In genomic region chr1:169692766-169693460, GRCh38 we compare ENCODE assay signal across 13 cellular contexts. TPM values are rescaled to one million over a fixed set of nuclear protein-coding genes. Genes with fewer than 3 reads are reported as not detected.
DNase-seq lines count a peak whose midpoint lies in the region; ATAC-seq and TF ChIP-seq lines count a peak whose summit lies in the region.
"Had no signal": no experiment of that assay in that cellular context is flagged by ENCODE, and none has a peak within 500 bp of the region (broad histone marks: within the 10 kb centered on the region; RNA-seq: fewer than 3 reads in every experiment).

No MANE protein-coding gene starts in this region.

- no peaks in the 10 kb centered on the region for H3K36me3 ChIP-seq in effector memory CD4-positive, alpha-beta T cell (ENCODE audit: control insufficient read depth, insufficient read depth, low read length)
- H3K36me3 ChIP-seq: thoracic aorta had no signal

- peaks cover 70% of the 10 kb centered on the region for H3K4me1 ChIP-seq in effector memory CD4-positive, alpha-beta T cell (ENCODE audit: control insufficient read depth, insufficient read depth, low read length, poor library complexity, severe bottlenecking)

- no peaks in the 10 kb centered on the region for H3K9me3 Mint-ChIP-seq in progenitor cell of endocrine pancreas (ENCODE audit: low read depth)

- ATAC-seq in GM18498 (IDR thresholded peaks at IDR 0.05; ENCODE audit: unreplicated experiment) (peak; percentile 49), GM21515 (IDR thresholded peaks at IDR 0.05; ENCODE audit: unreplicated experiment) (peak; percentile 25), GM21619 (IDR thresholded peaks at IDR 0.05; ENCODE audit: unreplicated experiment) (no peak)

- no peaks in the 10 kb centered on the region for H3K27me3 ChIP-seq in effector memory CD4-positive, alpha-beta T cell (replicated peaks; ENCODE audit: control insufficient read depth, insufficient read depth, low read length, poor library complexity, severe bottlenecking)

- H3K9me3 ChIP-seq in effector memory CD4-positive, alpha-beta T cell (ENCODE audit: control insufficient read depth, low read length) = no peaks in the 10 kb centered on the region
- H3K9me3 ChIP-seq: thoracic aorta had no signal

- 89 to 92% methylated on average over 4 of the region's 4 CpGs for WGBS in lower leg skin, 2 donors

- peaks cover 6% of the 10 kb centered on the region for H3K27me3 Mint-ChIP-seq in progenitor cell of endocrine pancreas

- H3K36me3 Mint-ChIP-seq in progenitor cell of endocrine pancreas (ENCODE audit: insufficient read depth) = no peaks in the 10 kb centered on the region

- no peak overlapping the region for H3K27ac Mint-ChIP-seq in progenitor cell of endocrine pancreas

- H3K4me3 Mint-ChIP-seq in progenitor cell of endocrine pancreas (ENCODE audit: low read depth) = no peak overlapping the region

- H3K4me1 Mint-ChIP-seq in progenitor cell of endocrine pancreas (ENCODE audit: low read depth) = peaks cover 4% of the 10 kb centered on the region

- peak overlapping the region; percentile 9; the same call in 1 of the 2 replicates for H3K4me3 ChIP-seq in Jurkat, Clone E6-1 (ENCODE audit: low read length)
- H3K4me3 ChIP-seq in effector memory CD4-positive, alpha-beta T cell (ENCODE audit: insufficient read depth, low read depth, low read length, poor library complexity, severe bottlenecking) = no peak overlapping the region
- H3K4me3 ChIP-seq in lower leg skin (ENCODE audit: low read depth, poor library complexity, severe bottlenecking) = no peak overlapping the region
- H3K4me3 ChIP-seq: lung, thoracic aorta had no signal

- TF ChIP-seq POLR2A in lower leg skin (IDR thresholded peaks at IDR 0.05) = no peak

- intact Hi-C loops in lower leg skin (cut with DNase I; ENCODE audit: low total_unique reads) = no loop called here

- TF ChIP-seq CTCF in lower leg skin (IDR thresholded peaks at IDR 0.05) (no peak), progenitor cell of endocrine pancreas (IDR thresholded peaks at IDR 0.05; ENCODE audit: unreplicated experiment) (no peak)

- DNase-seq in Jurkat, Clone E6-1 (ENCODE audit: low read depth, low spot score) = peak; percentile 96
- no peak for DNase-seq in effector memory CD4-positive, alpha-beta T cell
- DNase-seq in lower leg skin (ENCODE audit: low spot score in 2 of 2) (no peak), NCI-H2171 treated with DMSO at 0.1 percent for 48 hours (lab: John Stamatoyannopoulos, UW) (no peak), progenitor cell of endocrine pancreas (ENCODE audit: low spot score, unreplicated experiment) (no peak)
- DNase-seq: anterior cingulate cortex, NCI-H2081 treated with DMSO at 0.1 percent for 48 hours, SW 1271 had no signal

- peak overlapping the region; percentile 63 for H3K27ac ChIP-seq in effector memory CD4-positive, alpha-beta T cell (ENCODE audit: insufficient read depth, low read length, poor library complexity, severe bottlenecking)
- H3K27ac ChIP-seq: thoracic aorta had no signal

RNA-seq across cellular contexts. Expression of gene SELL, which starts 18.5 kb away (rescaled TPM):
- polyA plus RNA-seq in Jurkat, Clone E6-1 (2012; ENCODE audit: insufficient read depth, insufficient read length) = 34.9 TPM
- total RNA-seq in lower leg skin (under 1 TPM in 2 of 4 donors, not detected in 2; 0.10 to 0.36 TPM), progenitor cell of endocrine pancreas (0.16 and 0.69 TPM in 2 replicates)

RNA-seq across cellular contexts. Expression of gene SELE, which starts 41.0 kb away (rescaled TPM):
- polyA plus RNA-seq in Jurkat, Clone E6-1 (2012; ENCODE audit: insufficient read depth, insufficient read length) = not detected
- total RNA-seq in lower leg skin (1 to 10 TPM in 1 of 4 donors, under 1 TPM in 1, not detected in 2; 0.21 to 2.6 TPM), progenitor cell of endocrine pancreas (not detected in 2 replicates)
